20 cellular contexts compared by ENCODE assay signal in the genomic region with DNA sequence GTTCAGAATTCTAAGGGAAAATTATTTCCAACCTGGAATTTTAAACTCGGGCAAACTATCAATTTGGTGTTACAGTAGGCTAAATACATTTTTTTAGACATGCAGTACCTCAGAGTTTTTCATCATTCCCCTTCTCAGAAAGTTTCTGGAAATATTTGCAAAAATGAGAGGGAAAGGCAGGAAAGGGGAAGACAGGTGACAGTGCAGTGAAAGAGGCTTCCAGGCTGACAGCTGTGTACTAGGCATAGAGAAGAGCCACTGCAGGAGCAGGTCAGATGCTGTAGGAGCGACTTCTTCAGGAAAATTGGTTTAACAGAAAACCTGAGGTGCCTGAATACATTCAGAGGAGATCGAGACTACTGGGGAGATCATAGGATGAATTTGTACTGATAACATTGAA. TPM values are rescaled to one million over a fixed set of nuclear protein-coding genes. Genes with fewer than 3 reads are reported as not detected.
"Had no signal": no experiment of that assay in that cellular context is flagged by ENCODE, and none has a peak within 500 bp of the region (broad histone marks: within the 10 kb centered on the region; RNA-seq: fewer than 3 reads in every experiment).

No MANE protein-coding gene starts in this region.

- DNase-seq: colonic mucosa; dermis blood vessel endothelial cell; esophagus squamous epithelium; foreskin fibroblast; kidney; left colon; mesendoderm; naive B cell; nucleus accumbens; pancreas; right lobe of liver; stimulated activated CD4-positive, alpha-beta T cell treated with anti-CD3 and anti-CD28 coated beads, Interleukin-2, amount 100 ng/mL, for 24 hours; stimulated activated CD4-positive, alpha-beta T cell treated with anti-CD3 and anti-CD28 coated beads, Interleukin-4, amount 100 ng/mL, for 4 hours; stimulated activated naive CD4-positive, alpha-beta T cell treated with Interleukin-2 at 50 U/mL for 16 hours; trophoblast cell had no signal

- H3K27ac ChIP-seq: colonic mucosa, esophagus squamous epithelium, gastroesophageal sphincter, neural progenitor cell, pancreas, prostate gland, right lobe of liver had no signal

- H3K9me3 ChIP-seq: colonic mucosa, esophagus squamous epithelium, gastroesophageal sphincter, pancreas, prostate gland, right lobe of liver had no signal

- H3K4me3 Mint-ChIP-seq: naive B cell, neural progenitor cell had no signal

- H3K4me2 ChIP-seq: neural progenitor cell had no signal

- H3K27me3 Mint-ChIP-seq: naive B cell had no signal

- H3K9me3 Mint-ChIP-seq: naive B cell, neural progenitor cell had no signal

- ATAC-seq: gastroesophageal sphincter, left colon, pancreas, right lobe of liver had no signal

- H2AFZ ChIP-seq: neural progenitor cell had no signal

- H3K4me1 Mint-ChIP-seq: neural progenitor cell had no signal

- H3K4me1 ChIP-seq: colonic mucosa, esophagus squamous epithelium, gastroesophageal sphincter, neural progenitor cell, pancreas, prostate gland, right lobe of liver had no signal

- H3K4me3 ChIP-seq: colonic mucosa, esophagus squamous epithelium, gastroesophageal sphincter, neural progenitor cell, pancreas, prostate gland, right lobe of liver had no signal

- H3K27ac Mint-ChIP-seq: neural progenitor cell had no signal

- H3K27me3 ChIP-seq: colonic mucosa, esophagus squamous epithelium, gastroesophageal sphincter, neural progenitor cell, pancreas, right lobe of liver had no signal

RNA-seq across cellular contexts. Expression of gene ANXA9, which starts 27.4 kb away (rescaled TPM):
- total RNA-seq: dermis blood vessel endothelial cell, left colon, lung microvascular endothelial cell, skeletal muscle tissue had no signal
